Comparison of ENCODE assay signal across 8 cellular contexts in genomic region chr6:6696867-6697531, GRCh38.
DNase-seq lines count a peak whose midpoint lies in the region; ATAC-seq and TF ChIP-seq lines count a peak whose summit lies in the region.

No MANE protein-coding gene starts in this region.

- H3K27ac ChIP-seq in endodermal cell (ENCODE audit: low read depth, low read length) = no peak overlapping the region

- H3K36me3 ChIP-seq in endodermal cell (ENCODE audit: control insufficient read depth, insufficient read depth, low read length) = no peaks in the 10 kb centered on the region

- H3K4me3 Mint-ChIP-seq in endodermal cell = no peak overlapping the region
- H3K4me3 Mint-ChIP-seq in mesothelial cell of epicardium = no peak overlapping the region

- H3K9me3 ChIP-seq in endodermal cell (ENCODE audit: control insufficient read depth, low read length) = no peaks in the 10 kb centered on the region

- H3K4me1 Mint-ChIP-seq in endodermal cell (peaks cover 31% of the 10 kb centered on the region), mesothelial cell of epicardium (peaks cover 60% of the 10 kb centered on the region)

- WGBS in endodermal cell (ENCODE audit: insufficient coverage in 1 of 2, insufficient read length in 1 of 2), 2 experiments = 23 to 32% methylated on average over 6 to 9 of the region's 9 CpGs

- H3K36me3 Mint-ChIP-seq in endodermal cell (ENCODE audit: low read depth) (no peaks in the 10 kb centered on the region), mesothelial cell of epicardium (no peaks in the 10 kb centered on the region)

- H3K27me3 Mint-ChIP-seq in endodermal cell (ENCODE audit: insufficient read depth) (peaks cover 42% of the 10 kb centered on the region), mesothelial cell of epicardium (ENCODE audit: low read depth) (peaks cover 8% of the 10 kb centered on the region)

- no peak overlapping the region for H3K9ac ChIP-seq in endodermal cell (ENCODE audit: extremely low read depth, low read length, poor library complexity, severe bottlenecking)

- no peak overlapping the region for H3K27ac Mint-ChIP-seq in endodermal cell
- H3K27ac Mint-ChIP-seq in mesothelial cell of epicardium = peak overlapping the region; percentile 56

- H3K4me3 ChIP-seq in endodermal cell (ENCODE audit: low read length) = no peak overlapping the region

- DNase-seq in D341Med (ENCODE audit: low spot score) (peak; percentile 82), HT1080 (ENCODE audit: low read depth) (peak; percentile 76), OCI-M1 (lab: John Stamatoyannopoulos, UW) (peak; percentile 91), endodermal cell (peak; percentile 92), mesothelial cell of epicardium (ENCODE audit: low spot score in 2 of 2, unreplicated experiment in 2 of 2) (peak; percentile 37 to 77)

- H3K9me3 Mint-ChIP-seq in endodermal cell (no peaks in the 10 kb centered on the region), mesothelial cell of epicardium (peaks cover 9% of the 10 kb centered on the region)

- no peak for ATAC-seq in GM19397 (IDR thresholded peaks at IDR 0.05; ENCODE audit: unreplicated experiment)
- no peak for ATAC-seq in HG03139 (IDR thresholded peaks at IDR 0.05; ENCODE audit: unreplicated experiment)
- no peak for ATAC-seq in GM21447 (IDR thresholded peaks at IDR 0.05; ENCODE audit: unreplicated experiment)

- peak; percentile 97 for TF ChIP-seq CTCF in endodermal cell (conservative IDR thresholded peaks at IDR 0.05)
- TF ChIP-seq CTCF in mesothelial cell of epicardium (IDR thresholded peaks at IDR 0.05; ENCODE audit: unreplicated experiment) = peak; percentile 76

- H3K4me1 ChIP-seq in endodermal cell (ENCODE audit: control insufficient read depth, insufficient read depth, low read length) = no peaks in the 10 kb centered on the region

- peaks cover 26% of the 10 kb centered on the region for H3K27me3 ChIP-seq in endodermal cell (ENCODE audit: control insufficient read depth, insufficient read depth, low read length, poor library complexity, severe bottlenecking)
